10 cellular contexts compared by ENCODE assay signal in the genomic region with DNA sequence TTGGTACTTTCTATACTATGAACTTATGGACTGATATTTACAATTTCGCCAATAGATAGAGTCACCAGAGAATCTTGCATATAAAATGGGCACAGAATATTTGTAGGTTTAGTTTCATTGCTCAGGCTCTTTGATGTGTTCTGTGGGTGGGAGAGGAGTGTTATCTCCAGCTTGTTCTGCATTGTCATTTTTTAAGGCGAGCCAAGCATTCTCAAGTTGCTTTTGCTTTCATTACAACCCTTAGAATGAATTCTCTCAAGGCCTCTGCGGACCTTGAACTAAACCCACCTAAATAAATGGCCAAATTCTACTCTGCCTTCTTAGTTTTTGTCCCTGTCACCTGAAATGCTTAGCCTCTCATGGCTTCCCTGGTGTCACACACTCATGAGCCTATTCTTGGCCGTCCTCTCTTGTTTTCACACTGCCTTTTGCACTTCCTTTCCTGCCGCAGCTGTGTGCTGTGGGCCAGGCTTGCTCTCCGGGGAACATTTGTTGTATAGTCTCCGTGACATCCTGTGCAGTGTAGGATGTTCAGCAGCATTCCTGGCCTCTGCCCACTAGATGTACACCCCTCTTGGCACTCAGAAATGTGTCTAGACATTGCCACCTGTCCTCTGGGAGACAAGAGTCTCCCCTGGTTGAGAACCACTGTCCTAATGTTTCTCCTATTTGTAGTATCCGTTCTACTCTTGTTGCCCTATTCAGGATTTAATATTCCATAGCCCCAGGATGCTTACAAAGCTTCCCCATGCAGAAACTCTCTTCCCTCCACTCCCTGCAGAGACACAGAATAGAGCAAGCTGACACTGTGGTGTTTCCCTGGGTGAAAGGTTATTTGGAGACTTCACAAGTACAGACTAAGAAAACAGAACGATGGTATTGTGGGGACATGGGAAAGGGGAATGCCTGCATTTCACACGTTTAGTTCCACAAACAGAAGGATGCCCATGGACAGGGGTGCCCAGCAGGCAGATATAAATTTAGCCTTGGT.
DNase-seq lines count a peak whose midpoint lies in the region; ATAC-seq and TF ChIP-seq lines count a peak whose summit lies in the region.
"Had no signal": no experiment of that assay in that cellular context is flagged by ENCODE, and none has a peak within 500 bp of the region (broad histone marks: within the 10 kb centered on the region; RNA-seq: fewer than 3 reads in every experiment).

No MANE protein-coding gene starts in this region.

- intact Hi-C loops in thyroid gland (cut with DNase I) (no loop called here), lower leg skin (cut with DNase I; ENCODE audit: low total_unique reads) (no loop called here)

- no peaks in the 10 kb centered on the region for H3K27me3 ChIP-seq in thyroid gland

- H3K4me1 ChIP-seq in thyroid gland: peaks cover 8 to 32% of the 10 kb centered on the region in 2 donors

- WGBS in thyroid gland, 2 donors: 26 to 29% methylated on average over 10 of the region's 10 CpGs
- WGBS in lower leg skin, 2 donors: 55 to 66% methylated on average over 10 of the region's 10 CpGs

- in situ Hi-C loops in astrocyte of the cerebellum (cut with HindIII; ENCODE audit: low sequenced_read_pairs): no loop called here

- TF ChIP-seq POLR2A in thyroid gland (IDR thresholded peaks at IDR 0.05): no peak
- no peak for TF ChIP-seq POLR2A in lower leg skin (IDR thresholded peaks at IDR 0.05)

- no peaks in the 10 kb centered on the region for H3K36me3 ChIP-seq in thyroid gland

- peak overlapping the region; percentile 11 to 70 (median 57) for H3K27ac ChIP-seq in thyroid gland

- ATAC-seq in GM19452 (IDR thresholded peaks at IDR 0.05; ENCODE audit: unreplicated experiment) (no peak), GM18870 (IDR thresholded peaks at IDR 0.05; ENCODE audit: unreplicated experiment) (no peak)
- ATAC-seq: K562 had no signal

- no peak overlapping the region for H3K4me3 ChIP-seq in astrocyte of the cerebellum (ENCODE audit: low read depth, low read length)
- H3K4me3 ChIP-seq in thyroid gland (replicated peaks in 1 of 3): no peak overlapping the region
- H3K4me3 ChIP-seq in lower leg skin (ENCODE audit: low read depth, poor library complexity, severe bottlenecking): no peak overlapping the region
- H3K4me3 ChIP-seq: K562 had no signal

- TF ChIP-seq CTCF in astrocyte of the cerebellum (IDR thresholded peaks at IDR 0.05; ENCODE audit: low read depth, low read length, missing control alignments) (no peak), thyroid gland (IDR thresholded peaks at IDR 0.05) (no peak), lower leg skin (IDR thresholded peaks at IDR 0.05) (no peak)

- DNase-seq in SHP77 (lab: John Stamatoyannopoulos, UW) (peak; percentile 4 to 7), SHP77 treated with DMSO at 0.1 percent for 48 hours (lab: John Stamatoyannopoulos, UW) (no peak), astrocyte of the cerebellum (ENCODE audit: low read depth) (peak; percentile 43), left kidney (ENCODE audit: low read depth, low spot score) (peak; percentile 22), thyroid gland (peak; percentile 23 to 47), lower leg skin (ENCODE audit: low spot score in 2 of 2) (no peak)
- DNase-seq: 8988T had no signal

- no peaks in the 10 kb centered on the region for H3K9me3 ChIP-seq in thyroid gland

Comparison
In these comparisons a context has a peak if more than half of its experiments do, and no peak if none do; other contexts are left out.
1. DNase-seq: peak in SHP77 (2 of 2), astrocyte of the cerebellum (single experiment), left kidney (single experiment) and thyroid gland (2 of 2); none in SHP77 treated with DMSO at 0.1 percent for 48 hours (single experiment) and lower leg skin (0 of 2).